8 cellular contexts compared by ENCODE assay signal in the genomic region with DNA sequence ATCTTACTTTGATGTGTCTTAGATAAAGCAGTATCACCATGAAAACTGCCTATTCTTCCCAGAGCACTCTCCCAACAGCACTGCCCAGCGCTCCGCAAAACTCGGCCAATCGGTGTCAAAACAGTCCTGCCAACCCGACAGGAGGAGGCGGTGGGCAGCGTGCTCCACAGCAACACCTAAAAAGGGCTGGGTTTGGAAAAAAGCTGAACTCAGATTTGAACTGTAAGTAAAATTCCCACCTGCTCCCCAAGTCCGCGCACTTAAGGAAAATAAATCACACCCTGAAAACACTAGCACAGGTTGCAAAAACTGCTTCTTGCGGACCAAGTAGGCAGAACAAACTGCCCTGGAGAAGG. TPM values are rescaled to one million over a fixed set of nuclear protein-coding genes. Genes with fewer than 3 reads are reported as not detected.
DNase-seq lines count a peak whose midpoint lies in the region; ATAC-seq, FAIRE-seq and TF ChIP-seq lines count a peak whose summit lies in the region.

No MANE protein-coding gene starts in this region.

- no peaks in the 10 kb centered on the region for H3K27me3 Mint-ChIP-seq in activated T-cell treated with anti-CD3 and anti-CD28 coated beads, Interleukin-2, amount 50 U/mL, for 24 hours

- H3K4me1 ChIP-seq in GM12878 (ENCODE audit: control insufficient read depth, insufficient read depth, low read length) (peaks cover 8% of the 10 kb centered on the region), sigmoid colon (peaks cover 0 to 42% (median 40%) of the 10 kb centered on the region in 4 donors)

- TF ChIP-seq RAD21 in GM12878 (IDR thresholded peaks at IDR 0.05; ENCODE audit: insufficient read depth, low read depth, low read length): no peak

- H3K27ac ChIP-seq in GM12878 (ENCODE audit: control insufficient read depth, insufficient read depth) (peak overlapping the region; percentile 70), sigmoid colon (peak overlapping the region; percentile 86 to 90 (median 88))

- peaks cover 23% of the 10 kb centered on the region for H3K36me3 Mint-ChIP-seq in activated T-cell treated with anti-CD3 and anti-CD28 coated beads, Interleukin-2, amount 50 U/mL, for 24 hours (ENCODE audit: low read depth)

- FAIRE-seq in GM12878 (lab: Jason Lieb, UNC): no peak

- H3K4me1 Mint-ChIP-seq in activated T-cell treated with anti-CD3 and anti-CD28 coated beads, Interleukin-2, amount 50 U/mL, for 24 hours (ENCODE audit: low read depth): peaks cover 47% of the 10 kb centered on the region

- H3K9ac ChIP-seq in GM12878 (ENCODE audit: control insufficient read depth, insufficient read depth, low read length): peak overlapping the region; percentile 72

- in situ Hi-C loops in GM12878 (cut with MboI): no loop called here

- peak overlapping the region; percentile 83 for H3K4me3 ChIP-seq in GM12878
- H3K4me3 ChIP-seq in iPS-18c (ENCODE audit: insufficient read depth, low read depth, low read length): peak overlapping the region; percentile 95
- peak overlapping the region; percentile 94 to 99 (median 97) for H3K4me3 ChIP-seq in sigmoid colon

- CTCF ChIA-PET in GM12878 (lab: Yijun Ruan, JAX): interaction anchor here (1.1 to 1.8 kb wide), 8 partner anchors 8 to 156 kb away, joined by 3 to 7 read pairs (median 5); no protein-coding TSS in a partner anchor

- TF ChIP-seq CTCF in GM12878 (IDR thresholded peaks at IDR 0.05 in 2 of 3, conservative IDR thresholded peaks at IDR 0.05 in 1 of 3; ENCODE audit: control insufficient read depth in 2 of 3, extremely low read depth in 1 of 3, insufficient read depth in 1 of 3, low read depth in 3 of 3, low read length in 3 of 3) (no peak), sigmoid colon (IDR thresholded peaks at IDR 0.05) (no peak)

- SMC1A ChIA-PET in GM12878 (lab: Charles Lee; ENCODE audit: uncharacterized antibody, unreplicated experiment): interaction anchor here (0.8 to 2.2 kb wide), 8 partner anchors 9 to 59 kb away, joined by 3 to 7 read pairs (median 4); no protein-coding TSS in a partner anchor

- DNase-seq in activated T-cell treated with anti-CD3 and anti-CD28 coated beads, Interleukin-2, amount 50 U/mL, for 24 hours: no peak
- DNase-seq in activated T-cell treated with anti-CD3 and anti-CD28 coated beads, Interleukin-2, amount 50 U/mL, for 1 hour: no peak
- peak; percentile 74 for DNase-seq in NCI-H524 treated with DMSO at 0.1 percent for 48 hours (lab: John Stamatoyannopoulos, UW)
- DNase-seq in GM12878 (ENCODE audit: low read depth, low spot score): no peak
- peak; percentile 67 for DNase-seq in sigmoid colon

- H4K20me1 ChIP-seq in GM12878 (ENCODE audit: control insufficient read depth, insufficient read depth): no peaks in the 10 kb centered on the region

- H3K9me3 ChIP-seq in GM12878 (replicated peaks; ENCODE audit: control insufficient read depth, insufficient read depth, low read length) (no peaks in the 10 kb centered on the region), iPS-18c (ENCODE audit: control insufficient read depth, insufficient read depth, low read length) (no peaks in the 10 kb centered on the region), sigmoid colon (no peaks in the 10 kb centered on the region)

- H3K4me3 Mint-ChIP-seq in activated T-cell treated with anti-CD3 and anti-CD28 coated beads, Interleukin-2, amount 50 U/mL, for 24 hours: peak overlapping the region; percentile 90

- RAD21 ChIA-PET in GM12878 (lab: Charles Lee; ENCODE audit: unreplicated experiment): interaction anchor here (0.9 to 1.3 kb wide), 3 partner anchors 59 to 1314 kb away, joined by 3 to 8 read pairs (median 4); a partner anchor contains a TSS

- peak overlapping the region; percentile 87 for H2AFZ ChIP-seq in GM12878 (ENCODE audit: control insufficient read depth, low read depth, low read length)

- 2% methylated on average over 10 of the region's 10 CpGs for WGBS in GM12878 (ENCODE audit: insufficient coverage, insufficient replicate concordance, low lambda C conversion rate, missing lambda C conversion rate)
- 0 to 1% methylated on average over 10 of the region's 10 CpGs for WGBS in sigmoid colon, 2 donors

- no peaks in the 10 kb centered on the region for H3K9me3 Mint-ChIP-seq in activated T-cell treated with anti-CD3 and anti-CD28 coated beads, Interleukin-2, amount 50 U/mL, for 24 hours

- peak overlapping the region; percentile 98 for H3K27ac Mint-ChIP-seq in activated T-cell treated with anti-CD3 and anti-CD28 coated beads, Interleukin-2, amount 50 U/mL, for 24 hours

- BruUV-seq in GM12878 (replicated peaks; lab: Mats Ljungman, UMichigan): no TSS peak

- H3K79me2 ChIP-seq in GM12878 (ENCODE audit: control insufficient read depth, insufficient read depth, low read length): peaks cover 29% of the 10 kb centered on the region

- TF ChIP-seq POLR2A in GM12878 (IDR thresholded peaks at IDR 0.05; ENCODE audit: low read depth, low read length) (no peak), sigmoid colon (IDR thresholded peaks at IDR 0.05) (no peak)

- POLR2A ChIA-PET in GM12878 (lab: Charles Lee): interaction anchor here (1.0 to 1.4 kb wide), 4 partner anchors 10 to 59 kb away, joined by 3 to 4 read pairs (median 3); no protein-coding TSS in a partner anchor

- H3K4me2 ChIP-seq in GM12878 (ENCODE audit: control insufficient read depth, insufficient read depth): peak overlapping the region; percentile 23

- H3K27me3 ChIP-seq in GM12878 (replicated peaks in 1 of 2; ENCODE audit: control insufficient read depth in 2 of 2, insufficient read depth in 2 of 2, low read length in 1 of 2) (no peaks in the 10 kb centered on the region), sigmoid colon (no peaks in the 10 kb centered on the region)

- peak; percentile 25 for ATAC-seq in HG02759 (IDR thresholded peaks at IDR 0.05; ENCODE audit: unreplicated experiment)
- ATAC-seq in GM12878: peak; percentile 40
- no peak for ATAC-seq in HG03457 (IDR thresholded peaks at IDR 0.05; ENCODE audit: unreplicated experiment)

- intact Hi-C loops in GM12878 (cut with micrococcal nuclease; ENCODE audit: unreplicated experiment): loop anchor here (2.0 kb wide), 1 partner anchor 60 kb away; a partner anchor contains a TSS
- intact Hi-C loops in sigmoid colon (cut with DNase I): loop anchor here (2.0 to 5.0 kb wide), 2 partner anchors 58 to 112 kb away; no protein-coding TSS in a partner anchor

- H3K36me3 ChIP-seq in GM12878 (ENCODE audit: control insufficient read depth in 2 of 2, insufficient read depth in 2 of 2, low read length in 1 of 2) (no peaks in the 10 kb centered on the region), sigmoid colon (no peaks in the 10 kb centered on the region)

- no peak for TF ChIP-seq EP300 in GM12878 (IDR thresholded peaks at IDR 0.05; ENCODE audit: borderline replicate concordance in 1 of 2, control insufficient read depth in 1 of 2, low read depth in 2 of 2, low read length in 2 of 2)
- no peak for TF ChIP-seq EP300 in sigmoid colon (IDR thresholded peaks at IDR 0.05)

RNA-seq across cellular contexts. Expression of a gene that starts 0.7 kb away (rescaled TPM):
- total RNA-seq in GM12878 (2013; cell fraction: nucleolus; rRNA removed): 52.7 and 64.5 TPM in 2 replicates
- total RNA-seq in GM12878 (2014; rRNA removed): 16.0 and 16.2 TPM in 2 replicates
- total RNA-seq in GM12878 (2014; rRNA removed; fragmentation: Illumina TruSeq; extraction: Trizol): 31.3 and 33.1 TPM in 2 replicates
- 38.5 and 42.2 TPM in 2 replicates for total RNA-seq in GM12878 (2021)
- polyA plus RNA-seq in GM12878 (2011; ENCODE audit: low read depth): 12.5 TPM
- 13.8 and 20.9 TPM in 2 replicates for polyA plus RNA-seq in GM12878 (2011; rRNA removed)
- polyA plus RNA-seq in GM12878 (2011; cell fraction: cytosol; rRNA removed): 7.8 and 11.4 TPM in 2 replicates
- 11.8 and 14.0 TPM in 2 replicates for polyA plus RNA-seq in GM12878 (2011; cell fraction: nucleus; rRNA removed)
- polyA plus RNA-seq in GM12878 (2012): 16.1 and 18.8 TPM in 2 replicates
- polyA plus RNA-seq in GM12878 (2014; fragmentation: Illumina TruSeq; extraction: Trizol): 29.8 and 34.9 TPM in 2 replicates
- 10 to 100 TPM in 1 of 2 experiments, 1 to 10 TPM in 1; 6.9 to 10.2 TPM for polyA plus RNA-seq in GM12878 (2014; fragmentation: Nextera tagmentation; extraction: Ambion mirVana)
- 16.9 and 19.8 TPM in 2 replicates for polyA plus RNA-seq in GM12878 (2014; rRNA removed)
- 10 to 100 TPM; 13.5 to 14.2 TPM for polyA plus RNA-seq in GM12878 (2016; fragmentation: Nextera tagmentation; extraction: Ambion mirVana)
- polyA minus RNA-seq in GM12878 (2011; rRNA and poly(A)+ RNA removed): 22.0 and 52.3 TPM in 2 replicates
- 12.2 and 17.5 TPM in 2 replicates for polyA minus RNA-seq in GM12878 (2011; cell fraction: cytosol; rRNA and poly(A)+ RNA removed)
- 17.8 and 29.1 TPM in 2 replicates for polyA minus RNA-seq in GM12878 (2011; cell fraction: nucleus; rRNA and poly(A)+ RNA removed)
- total RNA-seq in sigmoid colon: 10 to 100 TPM; 32.8 to 61.2 (median 37.4) TPM
- polyA plus RNA-seq in sigmoid colon: 10 to 100 TPM; 20.1 to 25.8 (median 22.1) TPM

RNA-seq across cellular contexts. Expression of a gene that starts 59.8 kb away (rescaled TPM):
- total RNA-seq in GM12878 (2013; cell fraction: nucleolus; rRNA removed): 42.7 and 50.6 TPM in 2 replicates
- 7.0 and 8.3 TPM in 2 replicates for total RNA-seq in GM12878 (2014; rRNA removed)
- 10.2 and 11.5 TPM in 2 replicates for total RNA-seq in GM12878 (2014; rRNA removed; fragmentation: Illumina TruSeq; extraction: Trizol)
- 7.7 TPM in 2 replicates for total RNA-seq in GM12878 (2021)
- polyA plus RNA-seq in GM12878 (2011; ENCODE audit: low read depth): 5.4 TPM
- polyA plus RNA-seq in GM12878 (2011; rRNA removed): 9.0 and 12.4 TPM in 2 replicates
- polyA plus RNA-seq in GM12878 (2011; cell fraction: cytosol; rRNA removed): 5.3 and 5.6 TPM in 2 replicates
- 27.0 and 31.5 TPM in 2 replicates for polyA plus RNA-seq in GM12878 (2011; cell fraction: nucleus; rRNA removed)
- polyA plus RNA-seq in GM12878 (2012): 5.3 and 7.6 TPM in 2 replicates
- polyA plus RNA-seq in GM12878 (2014; fragmentation: Illumina TruSeq; extraction: Trizol): 13.6 and 18.9 TPM in 2 replicates
- polyA plus RNA-seq in GM12878 (2014; fragmentation: Nextera tagmentation; extraction: Ambion mirVana): 1 to 10 TPM; 1.2 to 3.0 TPM
- 9.4 and 11.7 TPM in 2 replicates for polyA plus RNA-seq in GM12878 (2014; rRNA removed)
- 1 to 10 TPM; 5.9 to 8.2 TPM for polyA plus RNA-seq in GM12878 (2016; fragmentation: Nextera tagmentation; extraction: Ambion mirVana)
- 5.4 and 5.6 TPM in 2 replicates for polyA minus RNA-seq in GM12878 (2011; rRNA and poly(A)+ RNA removed)
- polyA minus RNA-seq in GM12878 (2011; cell fraction: cytosol; rRNA and poly(A)+ RNA removed): 3.5 and 5.3 TPM in 2 replicates
- 10.1 and 10.3 TPM in 2 replicates for polyA minus RNA-seq in GM12878 (2011; cell fraction: nucleus; rRNA and poly(A)+ RNA removed)
- total RNA-seq in sigmoid colon: 10 to 100 TPM; 25.0 to 42.9 (median 31.5) TPM
- 1 to 10 TPM; 2.1 to 6.9 (median 3.0) TPM for polyA plus RNA-seq in sigmoid colon

Comparison
In these comparisons a context has a peak if more than half of its experiments do, and no peak if none do; other contexts are left out.
1. DNase-seq: peak in NCI-H524 treated with DMSO at 0.1 percent for 48 hours (single experiment) and sigmoid colon (single experiment); none in activated T-cell treated with anti-CD3 and anti-CD28 coated beads, Interleukin-2, amount 50 U/mL, for 24 hours (single experiment), activated T-cell treated with anti-CD3 and anti-CD28 coated beads, Interleukin-2, amount 50 U/mL, for 1 hour (single experiment) and GM12878 (single experiment).
2. Peak in every context shown above with its lines, with median percentiles within 50 percentile points of each other: H3K4me3 ChIP-seq.